Comparison of ENCODE assay signal across 26 cellular contexts in the genomic region with DNA sequence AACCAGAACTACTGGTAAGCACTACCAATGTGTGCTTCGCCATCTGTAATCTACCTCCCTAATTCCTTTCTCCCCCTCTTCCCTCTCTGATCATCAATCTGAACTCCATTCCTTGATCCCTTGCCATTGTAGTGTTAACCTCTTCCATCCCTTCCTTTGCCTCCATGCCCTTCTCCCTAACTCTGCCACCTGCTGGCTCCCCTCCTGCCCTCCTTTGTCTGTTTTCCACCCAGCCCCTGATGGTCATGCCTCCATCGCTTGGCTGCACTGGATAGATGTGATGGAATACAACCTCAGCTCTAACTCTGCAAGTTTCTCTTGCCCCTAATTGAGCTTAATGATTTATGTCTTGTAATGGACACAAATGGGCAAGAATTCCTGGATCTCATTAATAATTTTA.
"Had no signal": no experiment of that assay in that cellular context is flagged by ENCODE, and none has a peak within 500 bp of the region (broad histone marks: within the 10 kb centered on the region; RNA-seq: fewer than 3 reads in every experiment).

No MANE protein-coding gene starts in this region.

- H3K4me3 ChIP-seq: left lung, lower lobe of right lung, neural progenitor cell, ovary, sigmoid colon, spleen, suprapubic skin, thoracic aorta, tibial artery, uterus had no signal

- DNase-seq: hippocampal formation; immature natural killer cell; kidney; left colon; left lung; lower lobe of right lung; mammary epithelial cell; mesenchymal stem cell; naive thymus-derived CD8-positive, alpha-beta T cell; ovary; right cardiac atrium; sigmoid colon; small intestine; spleen; stimulated activated CD4-positive, alpha-beta T cell treated with anti-CD3 and anti-CD28 coated beads, Interleukin-4, amount 100 ng/mL, for 24 hours; stimulated activated naive CD4-positive, alpha-beta T cell; tibial artery; uterus had no signal

- H3K36me3 Mint-ChIP-seq: immature natural killer cell; naive thymus-derived CD8-positive, alpha-beta T cell; neural progenitor cell; stimulated activated effector memory CD8-positive, alpha-beta T cell treated with anti-CD3 and anti-CD28 coated beads, Interleukin-12 subunit alpha, Interleukin-12 subunit beta, amount 100 ng/mL, for 72 hours; type B pancreatic cell had no signal

- H3K27ac Mint-ChIP-seq: immature natural killer cell; naive thymus-derived CD8-positive, alpha-beta T cell; nephron; neural progenitor cell; progenitor cell of endocrine pancreas; stimulated activated effector memory CD8-positive, alpha-beta T cell treated with anti-CD3 and anti-CD28 coated beads, Interleukin-12 subunit alpha, Interleukin-12 subunit beta, amount 100 ng/mL, for 72 hours; stimulated activated naive CD8-positive, alpha-beta T cell treated with anti-CD3 and anti-CD28 coated beads, Interleukin-15, Interleukin-2, amounts not matched to agents 100 ng/mL and 50 ng/mL, for 24 hours; type B pancreatic cell had no signal

- H3K27me3 ChIP-seq: left lung, ovary, sigmoid colon, suprapubic skin, tibial artery, uterus had no signal

- H3K9me3 Mint-ChIP-seq: immature natural killer cell, neural progenitor cell, type B pancreatic cell had no signal

- H3K4me1 Mint-ChIP-seq: immature natural killer cell; naive thymus-derived CD8-positive, alpha-beta T cell; nephron; neural progenitor cell; stimulated activated effector memory CD8-positive, alpha-beta T cell treated with anti-CD3 and anti-CD28 coated beads, Interleukin-12 subunit alpha, Interleukin-12 subunit beta, amount 100 ng/mL, for 72 hours had no signal

- ATAC-seq: left colon; left lung; lower lobe of right lung; naive thymus-derived CD8-positive, alpha-beta T cell; right cardiac atrium; stimulated activated effector memory CD8-positive, alpha-beta T cell treated with anti-CD3 and anti-CD28 coated beads, Interleukin-12 subunit alpha, Interleukin-12 subunit beta, amount 100 ng/mL, for 72 hours had no signal

- H3K36me3 ChIP-seq: left lung, lower lobe of right lung, neural progenitor cell, ovary, sigmoid colon, spleen, suprapubic skin, thoracic aorta, tibial artery, uterus had no signal

- H3K27ac ChIP-seq: left lung, lower lobe of right lung, neural progenitor cell, ovary, sigmoid colon, spleen, suprapubic skin, thoracic aorta, tibial artery, uterus had no signal

- H3K4me3 Mint-ChIP-seq: immature natural killer cell; naive thymus-derived CD8-positive, alpha-beta T cell; nephron; neural progenitor cell; stimulated activated effector memory CD8-positive, alpha-beta T cell treated with anti-CD3 and anti-CD28 coated beads, Interleukin-12 subunit alpha, Interleukin-12 subunit beta, amount 100 ng/mL, for 72 hours; stimulated activated naive CD8-positive, alpha-beta T cell treated with anti-CD3 and anti-CD28 coated beads, Interleukin-15, Interleukin-2, amounts not matched to agents 100 ng/mL and 50 ng/mL, for 24 hours; type B pancreatic cell had no signal

- H3K4me1 ChIP-seq: left lung, lower lobe of right lung, neural progenitor cell, sigmoid colon, spleen, suprapubic skin, tibial artery, uterus had no signal

- H3K4me2 ChIP-seq: neural progenitor cell had no signal

- H2AFZ ChIP-seq: neural progenitor cell had no signal

- H3K9ac ChIP-seq: neural progenitor cell had no signal

- H3K9me3 ChIP-seq: left lung, lower lobe of right lung, ovary, sigmoid colon, spleen, suprapubic skin, thoracic aorta, tibial artery, uterus had no signal
